In the genomic region with DNA sequence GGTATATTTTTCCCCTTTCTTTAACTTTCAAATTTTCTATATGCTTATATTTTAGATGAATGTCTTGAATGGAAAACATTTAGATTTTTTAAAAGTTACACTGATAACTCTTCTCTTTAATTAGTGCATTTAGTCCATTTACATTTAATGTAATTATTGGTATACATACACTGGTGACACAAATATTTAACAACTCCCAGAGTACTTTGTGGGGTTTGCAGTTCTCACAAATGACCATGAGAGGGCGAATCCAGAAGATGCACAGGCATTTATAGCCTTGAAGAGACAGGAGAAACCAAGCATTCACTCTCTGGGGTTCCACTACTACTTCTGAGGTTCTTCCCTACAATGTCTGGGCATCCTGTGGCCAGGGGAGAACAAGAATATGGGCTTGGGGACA, we compare ENCODE assay signal across 8 cellular contexts.
DNase-seq lines count a peak whose midpoint lies in the region; ATAC-seq and TF ChIP-seq lines count a peak whose summit lies in the region.

No MANE protein-coding gene starts in this region.

- H3K27me3 ChIP-seq in BJ (ENCODE audit: control insufficient read depth, insufficient read depth, low read length) (peaks cover 6% of the 10 kb centered on the region), kidney epithelial cell (ENCODE audit: control insufficient read depth, insufficient read depth, low read length) (no peaks in the 10 kb centered on the region)
- H3K27me3 ChIP-seq in CD8-positive, alpha-beta memory T cell (ENCODE audit: insufficient read depth, low read length, poor library complexity, severe bottlenecking), result no peaks in the 10 kb centered on the region

- no peak overlapping the region for H3K4me3 Mint-ChIP-seq in HFFc6
- H3K4me3 Mint-ChIP-seq in activated CD8-positive, alpha-beta T cell treated with anti-CD3 and anti-CD28 coated beads for 36 hours, result no peak overlapping the region
- no peak overlapping the region for H3K4me3 Mint-ChIP-seq in CD8-positive, alpha-beta memory T cell

- ATAC-seq in activated CD8-positive, alpha-beta T cell treated with anti-CD3 and anti-CD28 coated beads for 36 hours, result no peak

- peaks cover 12% of the 10 kb centered on the region for H3K27me3 Mint-ChIP-seq in HFFc6 (ENCODE audit: insufficient read depth)
- H3K27me3 Mint-ChIP-seq in activated CD8-positive, alpha-beta T cell treated with anti-CD3 and anti-CD28 coated beads for 36 hours, result peaks cover 2% of the 10 kb centered on the region
- H3K27me3 Mint-ChIP-seq in CD8-positive, alpha-beta memory T cell, result peaks cover 0 to 23% of the 10 kb centered on the region in 2 donors

- CTCF ChIA-PET in BJ (lab: Yijun Ruan, JAX), result interaction anchor here (0.6 to 3.2 kb wide), 4 partner anchors 9 to 400 kb away, joined by 3 to 12 read pairs (median 3); no protein-coding TSS in a partner anchor
- CTCF ChIA-PET in activated CD8-positive, alpha-beta T cell treated with anti-CD3 and anti-CD28 coated beads for 36 hours (lab: Charles Lee), result interaction anchor here (0.7 kb wide), 1 partner anchor 60 kb away, joined by 4 read pairs; no protein-coding TSS in a partner anchor
- CTCF ChIA-PET in CD8-positive, alpha-beta memory T cell (lab: Charles Lee), result no interaction called here

- H3K4me1 ChIP-seq in CD8-positive, alpha-beta memory T cell (ENCODE audit: insufficient read depth, low read length), result no peaks in the 10 kb centered on the region

- intact Hi-C loops in activated CD8-positive, alpha-beta T cell treated with anti-CD3 and anti-CD28 coated beads for 36 hours (cut with micrococcal nuclease), result no loop called here

- H3K9me3 Mint-ChIP-seq in HFFc6, result no peaks in the 10 kb centered on the region
- no peaks in the 10 kb centered on the region for H3K9me3 Mint-ChIP-seq in activated CD8-positive, alpha-beta T cell treated with anti-CD3 and anti-CD28 coated beads for 36 hours
- no peaks in the 10 kb centered on the region for H3K9me3 Mint-ChIP-seq in CD8-positive, alpha-beta memory T cell

- H3K4me1 Mint-ChIP-seq in HFFc6 (ENCODE audit: low read depth), result no peaks in the 10 kb centered on the region
- no peaks in the 10 kb centered on the region for H3K4me1 Mint-ChIP-seq in activated CD8-positive, alpha-beta T cell treated with anti-CD3 and anti-CD28 coated beads for 36 hours (ENCODE audit: low read depth)
- H3K4me1 Mint-ChIP-seq in CD8-positive, alpha-beta memory T cell, result no peaks in the 10 kb centered on the region

- POLR2A ChIA-PET in BJ (lab: Charles Lee), result no interaction called here
- POLR2A ChIA-PET in activated CD8-positive, alpha-beta T cell treated with anti-CD3 and anti-CD28 coated beads for 36 hours (lab: Charles Lee), result no interaction called here
- POLR2A ChIA-PET in CD8-positive, alpha-beta memory T cell (lab: Charles Lee), result no interaction called here

- TF ChIP-seq CTCF in BJ (IDR thresholded peaks at IDR 0.05; ENCODE audit: insufficient read depth, low read depth, low read length), result peak; percentile 75
- peak; percentile 79 for TF ChIP-seq CTCF in HFFc6 (IDR thresholded peaks at IDR 0.05)
- peak; percentile 37 for TF ChIP-seq CTCF in activated CD8-positive, alpha-beta T cell treated with anti-CD3 and anti-CD28 coated beads for 36 hours (IDR thresholded peaks at IDR 0.05)
- peak; percentile 70 for TF ChIP-seq CTCF in kidney epithelial cell (IDR thresholded peaks at IDR 0.05; ENCODE audit: insufficient read depth, low read length, poor library complexity, severe bottlenecking)

- H3K36me3 ChIP-seq in BJ (ENCODE audit: control insufficient read depth, insufficient read depth, low read length), result no peaks in the 10 kb centered on the region
- H3K36me3 ChIP-seq in kidney epithelial cell (ENCODE audit: control insufficient read depth, insufficient read depth, low read length), result no peaks in the 10 kb centered on the region
- H3K36me3 ChIP-seq in CD8-positive, alpha-beta memory T cell (ENCODE audit: insufficient read depth, low read length), result no peaks in the 10 kb centered on the region

- DNase-seq in BJ (ENCODE audit: low read depth), result no peak
- peak; percentile 41 for DNase-seq in HFFc6
- DNase-seq in activated CD8-positive, alpha-beta T cell treated with anti-CD3 and anti-CD28 coated beads for 36 hours, result peak; percentile 9
- DNase-seq in kidney epithelial cell (ENCODE audit: low read depth), result no peak
- DNase-seq in stimulated activated naive CD4-positive, alpha-beta T cell (lab: John Stamatoyannopoulos, UW), result no peak
- DNase-seq in hypothalamus (lab: John Stamatoyannopoulos, UW), result no peak
- DNase-seq in KG1 (lab: John Stamatoyannopoulos, UW), result no peak
- no peak for DNase-seq in CD8-positive, alpha-beta memory T cell

- H3K36me3 Mint-ChIP-seq in HFFc6 (ENCODE audit: low read depth), result no peaks in the 10 kb centered on the region
- no peaks in the 10 kb centered on the region for H3K36me3 Mint-ChIP-seq in activated CD8-positive, alpha-beta T cell treated with anti-CD3 and anti-CD28 coated beads for 36 hours (ENCODE audit: low read depth)
- H3K36me3 Mint-ChIP-seq in CD8-positive, alpha-beta memory T cell, result no peaks in the 10 kb centered on the region

- H3K4me3 ChIP-seq in BJ (ENCODE audit: low read depth, low read length), result no peak overlapping the region
- H3K4me3 ChIP-seq in kidney epithelial cell (ENCODE audit: low read depth, low read length), result no peak overlapping the region
- no peak overlapping the region for H3K4me3 ChIP-seq in CD8-positive, alpha-beta memory T cell (ENCODE audit: low read length)

- H3K9me3 ChIP-seq in CD8-positive, alpha-beta memory T cell (ENCODE audit: low read length), result no peaks in the 10 kb centered on the region

- no peak overlapping the region for H3K27ac Mint-ChIP-seq in HFFc6
- H3K27ac Mint-ChIP-seq in activated CD8-positive, alpha-beta T cell treated with anti-CD3 and anti-CD28 coated beads for 36 hours, result no peak overlapping the region
- H3K27ac Mint-ChIP-seq in CD8-positive, alpha-beta memory T cell, result no peak overlapping the region

- no peak overlapping the region for H3K27ac ChIP-seq in CD8-positive, alpha-beta memory T cell (ENCODE audit: low read depth, low read length)

Comparison
In these comparisons a context has a peak if more than half of its experiments do, and no peak if none do; other contexts are left out.
1. DNase-seq: peak in HFFc6 (single experiment) and activated CD8-positive, alpha-beta T cell treated with anti-CD3 and anti-CD28 coated beads for 36 hours (single experiment); none in BJ (single experiment), kidney epithelial cell (single experiment), stimulated activated naive CD4-positive, alpha-beta T cell (0 of 6), hypothalamus (0 of 51), KG1 (single experiment) and CD8-positive, alpha-beta memory T cell (0 of 5).
2. Peak in every context shown above with its lines, with median percentiles within 50 percentile points of each other: CTCF ChIP-seq.